8 cellular contexts compared by ENCODE assay signal in genomic region chr14:54435500-54435981, GRCh38. TPM values are rescaled to one million over a fixed set of nuclear protein-coding genes. Genes with fewer than 3 reads are reported as not detected.
DNase-seq lines count a peak whose midpoint lies in the region; ATAC-seq, FAIRE-seq and TF ChIP-seq lines count a peak whose summit lies in the region.

No MANE protein-coding gene starts in this region.

- H3K27ac Mint-ChIP-seq in stimulated activated naive CD8-positive, alpha-beta T cell treated with anti-CD3 and anti-CD28 coated beads, Interleukin-15, Interleukin-2, amounts not matched to agents 100 ng/mL and 50 ng/mL, for 24 hours: peak overlapping the region; percentile 91

- in situ Hi-C loops in GM12878 (cut with MboI): no loop called here

- H3K27me3 ChIP-seq in right atrium auricular region (no peaks in the 10 kb centered on the region), heart right ventricle (no peaks in the 10 kb centered on the region), GM12878 (replicated peaks in 1 of 2; ENCODE audit: control insufficient read depth in 2 of 2, insufficient read depth in 2 of 2, low read length in 1 of 2) (no peaks in the 10 kb centered on the region), esophagus muscularis mucosa (no peaks in the 10 kb centered on the region)

- DNase-seq in right atrium auricular region (ENCODE audit: low spot score) (no peak), heart right ventricle (no peak), GM12878 (ENCODE audit: low read depth, low spot score) (no peak), HuH-7 (ENCODE audit: low spot score) (no peak), kidney tubule cell (ENCODE audit: low spot score) (no peak), esophagus muscularis mucosa (ENCODE audit: extremely low spot score) (no peak)

- H2AFZ ChIP-seq in GM12878 (ENCODE audit: control insufficient read depth, low read depth, low read length): peak overlapping the region; percentile 36

- H3K27ac ChIP-seq in right atrium auricular region: peak overlapping the region; percentile 8 to 42
- peak overlapping the region in 4 of 10 donors; percentile 17 to 46 (median 26) for H3K27ac ChIP-seq in heart right ventricle
- peak overlapping the region; percentile 64 for H3K27ac ChIP-seq in GM12878 (ENCODE audit: control insufficient read depth, insufficient read depth)
- H3K27ac ChIP-seq in esophagus muscularis mucosa (replicated peaks in 1 of 4): no peak overlapping the region

- TF ChIP-seq EP300 in GM12878 (IDR thresholded peaks at IDR 0.05; ENCODE audit: borderline replicate concordance in 1 of 2, control insufficient read depth in 1 of 2, low read depth in 2 of 2, low read length in 2 of 2) (peak in 1 of 2 experiments; percentile 22; a peak in 1 of 4 replicates), esophagus muscularis mucosa (IDR thresholded peaks at IDR 0.05) (no peak)

- SMC1A ChIA-PET in GM12878 (lab: Charles Lee; ENCODE audit: uncharacterized antibody, unreplicated experiment): interaction anchor here (0.9 to 2.7 kb wide), 10 partner anchors 12 to 129 kb away, joined by 3 to 21 read pairs (median 4); partner anchors contain the start of genes CDKN3 and CGRRF1

- POLR2A ChIA-PET in GM12878 (lab: Charles Lee): interaction anchor here (0.6 to 2.9 kb wide), 2 partner anchors 39 to 92 kb away, joined by 3 to 14 read pairs; partner anchors contain the start of gene CDKN3

- RAD21 ChIA-PET in GM12878 (lab: Charles Lee; ENCODE audit: unreplicated experiment): interaction anchor here (1.1 to 4.7 kb wide), 6 partner anchors 12 to 52 kb away, joined by 3 to 16 read pairs (median 4); partner anchors contain the start of gene CDKN3

- TF ChIP-seq CTCF in right atrium auricular region (IDR thresholded peaks at IDR 0.05) (no peak), heart right ventricle (IDR thresholded peaks at IDR 0.05) (no peak), GM12878 (IDR thresholded peaks at IDR 0.05 in 2 of 3, conservative IDR thresholded peaks at IDR 0.05 in 1 of 3; ENCODE audit: control insufficient read depth in 2 of 3, extremely low read depth in 1 of 3, insufficient read depth in 1 of 3, low read depth in 3 of 3, low read length in 3 of 3) (no peak), esophagus muscularis mucosa (IDR thresholded peaks at IDR 0.05) (no peak)

- 82 to 83% methylated on average over 4 of the region's 4 CpGs for WGBS in heart right ventricle, 2 donors
- WGBS in GM12878 (ENCODE audit: insufficient coverage, insufficient replicate concordance, low lambda C conversion rate, missing lambda C conversion rate): 0% methylated on average over 4 of the region's 4 CpGs
- 78% methylated on average over 4 of the region's 4 CpGs for WGBS in esophagus muscularis mucosa

- FAIRE-seq in GM12878 (lab: Jason Lieb, UNC): no peak

- no peaks in the 10 kb centered on the region for H4K20me1 ChIP-seq in GM12878 (ENCODE audit: control insufficient read depth, insufficient read depth)

- peaks cover 78% of the 10 kb centered on the region for H3K36me3 Mint-ChIP-seq in stimulated activated naive CD8-positive, alpha-beta T cell treated with anti-CD3 and anti-CD28 coated beads, Interleukin-15, Interleukin-2, amounts not matched to agents 100 ng/mL and 50 ng/mL, for 24 hours (ENCODE audit: low read depth)

- H3K9me3 ChIP-seq in right atrium auricular region (no peaks in the 10 kb centered on the region), heart right ventricle (no peaks in the 10 kb centered on the region), GM12878 (replicated peaks; ENCODE audit: control insufficient read depth, insufficient read depth, low read length) (no peaks in the 10 kb centered on the region), esophagus muscularis mucosa (no peaks in the 10 kb centered on the region)

- TF ChIP-seq RAD21 in GM12878 (IDR thresholded peaks at IDR 0.05; ENCODE audit: insufficient read depth, low read depth, low read length): no peak

- H3K4me1 Mint-ChIP-seq in stimulated activated naive CD8-positive, alpha-beta T cell treated with anti-CD3 and anti-CD28 coated beads, Interleukin-15, Interleukin-2, amounts not matched to agents 100 ng/mL and 50 ng/mL, for 24 hours (ENCODE audit: low read depth): peaks cover 93% of the 10 kb centered on the region

- H3K9ac ChIP-seq in GM12878 (ENCODE audit: control insufficient read depth, insufficient read depth, low read length): no peak overlapping the region

- peaks cover 87% of the 10 kb centered on the region for H3K79me2 ChIP-seq in GM12878 (ENCODE audit: control insufficient read depth, insufficient read depth, low read length)

- no peaks in the 10 kb centered on the region for H3K9me3 Mint-ChIP-seq in stimulated activated naive CD8-positive, alpha-beta T cell treated with anti-CD3 and anti-CD28 coated beads, Interleukin-15, Interleukin-2, amounts not matched to agents 100 ng/mL and 50 ng/mL, for 24 hours

- peak overlapping the region; percentile 88 for H3K4me2 ChIP-seq in GM12878 (ENCODE audit: control insufficient read depth, insufficient read depth)

- H3K4me3 ChIP-seq in right atrium auricular region (no peak overlapping the region), heart right ventricle (no peak overlapping the region), GM12878 (peak overlapping the region; percentile 65), esophagus muscularis mucosa (no peak overlapping the region)

- H3K36me3 ChIP-seq in right atrium auricular region: no peaks in the 10 kb centered on the region
- H3K36me3 ChIP-seq in heart right ventricle: peaks cover 0 to 29% (median 0%) of the 10 kb centered on the region in 9 donors
- H3K36me3 ChIP-seq in GM12878 (ENCODE audit: control insufficient read depth in 2 of 2, insufficient read depth in 2 of 2, low read length in 1 of 2): peaks cover 0 to 5% of the 10 kb centered on the region in 2 experiments; a peak in 3 of 4 replicates
- peaks cover 0 to 11% (median 7%) of the 10 kb centered on the region in 4 donors for H3K36me3 ChIP-seq in esophagus muscularis mucosa

- peak overlapping the region; percentile 77 for H3K4me3 Mint-ChIP-seq in stimulated activated naive CD8-positive, alpha-beta T cell treated with anti-CD3 and anti-CD28 coated beads, Interleukin-15, Interleukin-2, amounts not matched to agents 100 ng/mL and 50 ng/mL, for 24 hours

- CTCF ChIA-PET in GM12878 (lab: Yijun Ruan, JAX): interaction anchor here (0.8 to 2.2 kb wide), 16 partner anchors 8 to 128 kb away, joined by 3 to 14 read pairs (median 4); partner anchors contain the start of genes CDKN3 and CGRRF1

- intact Hi-C loops in heart right ventricle (cut with DNase I): no loop called here
- intact Hi-C loops in GM12878 (cut with micrococcal nuclease; ENCODE audit: unreplicated experiment): loop anchor here (5.0 kb wide), 1 partner anchor 38 kb away; the partner anchor contains the start of gene CDKN3
- intact Hi-C loops in esophagus muscularis mucosa (cut with DNase I): no loop called here

- BruUV-seq in GM12878 (replicated peaks; lab: Mats Ljungman, UMichigan): no TSS peak

- ATAC-seq in heart right ventricle: no peak
- ATAC-seq in HG03565 (IDR thresholded peaks at IDR 0.05; ENCODE audit: unreplicated experiment): peak; percentile 55
- ATAC-seq in GM12878: peak; percentile 68

- H3K27me3 Mint-ChIP-seq in stimulated activated naive CD8-positive, alpha-beta T cell treated with anti-CD3 and anti-CD28 coated beads, Interleukin-15, Interleukin-2, amounts not matched to agents 100 ng/mL and 50 ng/mL, for 24 hours: no peaks in the 10 kb centered on the region

- no peak for TF ChIP-seq POLR2A in GM12878 (IDR thresholded peaks at IDR 0.05; ENCODE audit: low read depth, low read length)
- TF ChIP-seq POLR2A in esophagus muscularis mucosa (IDR thresholded peaks at IDR 0.05; ENCODE audit: low read depth): no peak

- peaks cover 0 to 43% of the 10 kb centered on the region in 2 donors for H3K4me1 ChIP-seq in right atrium auricular region
- peaks cover 0 to 81% (median 57%) of the 10 kb centered on the region in 9 donors for H3K4me1 ChIP-seq in heart right ventricle
- H3K4me1 ChIP-seq in GM12878 (ENCODE audit: control insufficient read depth, insufficient read depth, low read length): peaks cover 13% of the 10 kb centered on the region
- peaks cover 15 to 58% (median 33%) of the 10 kb centered on the region in 4 donors for H3K4me1 ChIP-seq in esophagus muscularis mucosa

RNA-seq across cellular contexts. Expression of gene CNIH1, which starts 5.6 kb away (rescaled TPM):
- total RNA-seq in right atrium auricular region (100 to 1,000 TPM; 132 to 134 TPM), heart right ventricle (100 to 1,000 TPM in 3 of 10 donors, 10 to 100 TPM in 7; 80.7 to 108 (median 91.4) TPM), GM12878 (2014; rRNA removed) (48.9 and 51.9 TPM in 2 replicates), GM12878 (2014; rRNA removed; fragmentation: Illumina TruSeq; extraction: Trizol) (56.9 and 60.8 TPM in 2 replicates), GM12878 (2021) (64.5 and 66.0 TPM in 2 replicates), esophagus muscularis mucosa (100 to 1,000 TPM in 2 of 4 donors, 10 to 100 TPM in 2; 52.3 to 144 (median 103) TPM)
- polyA plus RNA-seq in heart right ventricle (100 to 1,000 TPM in 1 of 2 donors, 10 to 100 TPM in 1; 26.8 to 114 TPM), GM12878 (2011; rRNA removed) (202 and 230 TPM in 2 replicates), GM12878 (2014; fragmentation: Illumina TruSeq; extraction: Trizol) (97.0 and 109 TPM in 2 replicates), GM12878 (2014; fragmentation: Nextera tagmentation; extraction: Ambion mirVana) (100 to 1,000 TPM; 206 to 274 TPM), GM12878 (2014; rRNA removed) (73.1 and 86.2 TPM in 2 replicates), GM12878 (2016; fragmentation: Nextera tagmentation; extraction: Ambion mirVana) (100 to 1,000 TPM; 110 to 112 TPM)
- 24.5 and 25.7 TPM in 2 replicates for total RNA-seq in GM12878 (2013; cell fraction: nucleolus; rRNA removed)
- polyA plus RNA-seq in GM12878 (2011; ENCODE audit: low read depth): 14.5 TPM
- 124 and 261 TPM in 2 replicates for polyA plus RNA-seq in GM12878 (2011; cell fraction: cytosol; rRNA removed)
- 24.5 and 41.0 TPM in 2 replicates for polyA plus RNA-seq in GM12878 (2011; cell fraction: nucleus; rRNA removed)
- 67.9 and 102 TPM in 2 replicates for polyA plus RNA-seq in GM12878 (2012)
- 145 and 152 TPM in 2 replicates for polyA minus RNA-seq in GM12878 (2011; rRNA and poly(A)+ RNA removed)
- polyA minus RNA-seq in GM12878 (2011; cell fraction: cytosol; rRNA and poly(A)+ RNA removed): 62.3 and 73.7 TPM in 2 replicates
- 10.0 and 18.3 TPM in 2 replicates for polyA minus RNA-seq in GM12878 (2011; cell fraction: nucleus; rRNA and poly(A)+ RNA removed)

RNA-seq across cellular contexts. Expression of gene CDKN3, which starts 38.7 kb away (rescaled TPM):
- total RNA-seq in right atrium auricular region: 10 to 100 TPM in 1 of 2 donors, 1 to 10 TPM in 1; 3.6 to 11.1 TPM
- 10 to 100 TPM in 1 of 10 donors, 1 to 10 TPM in 9; 1.8 to 14.7 (median 4.2) TPM for total RNA-seq in heart right ventricle
- 1 to 10 TPM; 3.1 to 5.2 TPM for polyA plus RNA-seq in heart right ventricle
- total RNA-seq in GM12878 (2013; cell fraction: nucleolus; rRNA removed): 5.0 and 6.6 TPM in 2 replicates
- 71.0 and 86.9 TPM in 2 replicates for total RNA-seq in GM12878 (2014; rRNA removed)
- total RNA-seq in GM12878 (2014; rRNA removed; fragmentation: Illumina TruSeq; extraction: Trizol): 99.5 and 99.6 TPM in 2 replicates
- total RNA-seq in GM12878 (2021): 54.9 and 61.8 TPM in 2 replicates
- polyA plus RNA-seq in GM12878 (2011; ENCODE audit: low read depth): 37.1 TPM
- 111 and 155 TPM in 2 replicates for polyA plus RNA-seq in GM12878 (2011; rRNA removed)
- polyA plus RNA-seq in GM12878 (2011; cell fraction: cytosol; rRNA removed): 51.6 and 62.4 TPM in 2 replicates
- polyA plus RNA-seq in GM12878 (2011; cell fraction: nucleus; rRNA removed): 27.7 and 33.5 TPM in 2 replicates
- polyA plus RNA-seq in GM12878 (2012): 42.5 and 53.2 TPM in 2 replicates
- polyA plus RNA-seq in GM12878 (2014; fragmentation: Illumina TruSeq; extraction: Trizol): 111 and 118 TPM in 2 replicates
- 100 to 1,000 TPM; 173 to 197 TPM for polyA plus RNA-seq in GM12878 (2014; fragmentation: Nextera tagmentation; extraction: Ambion mirVana)
- polyA plus RNA-seq in GM12878 (2014; rRNA removed): 63.4 and 97.0 TPM in 2 replicates
- 100 to 1,000 TPM; 149 to 167 TPM for polyA plus RNA-seq in GM12878 (2016; fragmentation: Nextera tagmentation; extraction: Ambion mirVana)
- polyA minus RNA-seq in GM12878 (2011; rRNA and poly(A)+ RNA removed): 26.8 and 49.6 TPM in 2 replicates
- polyA minus RNA-seq in GM12878 (2011; cell fraction: cytosol; rRNA and poly(A)+ RNA removed): 15.2 and 18.8 TPM in 2 replicates
- 8.0 and 10.0 TPM in 2 replicates for polyA minus RNA-seq in GM12878 (2011; cell fraction: nucleus; rRNA and poly(A)+ RNA removed)
- total RNA-seq in esophagus muscularis mucosa: 1 to 10 TPM in 2 of 4 donors, under 1 TPM in 2; 0.65 to 4.8 (median 1.0) TPM

RNA-seq across cellular contexts. Expression of gene GMFB, which starts 53.2 kb away (rescaled TPM):
- total RNA-seq in right atrium auricular region (10 to 100 TPM; 28.0 to 29.4 TPM), heart right ventricle (10 to 100 TPM; 16.8 to 30.5 (median 20.2) TPM), GM12878 (2014; rRNA removed) (42.4 and 63.9 TPM in 2 replicates), GM12878 (2014; rRNA removed; fragmentation: Illumina TruSeq; extraction: Trizol) (58.2 and 59.7 TPM in 2 replicates), GM12878 (2021) (51.3 and 52.5 TPM in 2 replicates), esophagus muscularis mucosa (10 to 100 TPM; 21.4 to 49.4 (median 43.7) TPM)
- polyA plus RNA-seq in heart right ventricle (1 to 10 TPM; 9.1 to 9.6 TPM), GM12878 (2011; rRNA removed) (32.8 and 56.3 TPM in 2 replicates), GM12878 (2014; fragmentation: Illumina TruSeq; extraction: Trizol) (50.2 and 69.5 TPM in 2 replicates), GM12878 (2014; fragmentation: Nextera tagmentation; extraction: Ambion mirVana) (10 to 100 TPM; 29.8 to 51.9 TPM), GM12878 (2014; rRNA removed) (29.3 and 32.8 TPM in 2 replicates), GM12878 (2016; fragmentation: Nextera tagmentation; extraction: Ambion mirVana) (10 to 100 TPM; 68.0 to 71.0 TPM)
- total RNA-seq in GM12878 (2013; cell fraction: nucleolus; rRNA removed): 92.7 and 93.3 TPM in 2 replicates
- 9.1 TPM for polyA plus RNA-seq in GM12878 (2011; ENCODE audit: low read depth)
- 6.9 and 8.2 TPM in 2 replicates for polyA plus RNA-seq in GM12878 (2011; cell fraction: cytosol; rRNA removed)
- 14.8 and 15.0 TPM in 2 replicates for polyA plus RNA-seq in GM12878 (2011; cell fraction: nucleus; rRNA removed)
- polyA plus RNA-seq in GM12878 (2012): 18.4 and 22.7 TPM in 2 replicates
- polyA minus RNA-seq in GM12878 (2011; rRNA and poly(A)+ RNA removed): 21.4 and 23.6 TPM in 2 replicates
- 5.5 and 9.7 TPM in 2 replicates for polyA minus RNA-seq in GM12878 (2011; cell fraction: cytosol; rRNA and poly(A)+ RNA removed)
- polyA minus RNA-seq in GM12878 (2011; cell fraction: nucleus; rRNA and poly(A)+ RNA removed): 22.6 and 26.9 TPM in 2 replicates

Comparison
In these comparisons a context has a peak if more than half of its experiments do, and no peak if none do; other contexts are left out.
1. H3K27ac ChIP-seq: peak in right atrium auricular region (2 of 2) and GM12878 (single experiment); none in esophagus muscularis mucosa (0 of 4).
2. ATAC-seq: peak in HG03565 (single experiment) and GM12878 (single experiment); none in heart right ventricle (0 of 8).